19 cellular contexts compared by ENCODE assay signal in the genomic region with DNA sequence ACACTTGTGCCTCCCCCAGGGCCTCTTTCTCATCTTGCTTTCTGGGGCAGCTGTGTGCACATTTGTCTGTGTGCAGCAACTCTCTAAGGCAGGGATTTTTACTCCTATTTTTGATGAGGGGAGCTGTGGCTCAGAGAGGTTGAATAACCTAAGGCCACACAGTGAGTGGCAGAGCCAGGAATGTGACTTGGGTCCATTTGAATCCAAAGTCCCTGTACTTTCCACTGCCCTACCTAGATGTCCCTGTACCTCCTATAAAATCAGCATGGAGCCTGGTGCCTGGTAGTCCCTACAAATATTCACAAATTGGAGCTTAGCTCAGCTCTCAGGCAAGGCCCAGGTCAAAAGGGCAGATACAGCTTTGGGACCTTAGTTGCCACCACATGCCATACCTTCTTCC. TPM values are rescaled to one million over a fixed set of nuclear protein-coding genes. Genes with fewer than 3 reads are reported as not detected.
DNase-seq lines count a peak whose midpoint lies in the region; ATAC-seq, FAIRE-seq and TF ChIP-seq lines count a peak whose summit lies in the region.
"Had no signal": no experiment of that assay in that cellular context is flagged by ENCODE, and none has a peak within 500 bp of the region (broad histone marks: within the 10 kb centered on the region; RNA-seq: fewer than 3 reads in every experiment).

No MANE protein-coding gene starts in this region.

- H3K4me1 ChIP-seq in IMR-90 (ENCODE audit: control insufficient read depth, insufficient read depth, low read length) (peaks cover 23% of the 10 kb centered on the region), H1 (replicated peaks in 1 of 4; ENCODE audit: control insufficient read depth in 3 of 4, insufficient read depth in 4 of 4, low read length in 3 of 4) (peaks cover 0 to 18% (median 9%) of the 10 kb centered on the region in 4 experiments; a peak in 6 of 7 replicates), lower lobe of right lung (peaks cover 10% of the 10 kb centered on the region)

- TF ChIP-seq EP300 in H1 (IDR thresholded peaks at IDR 0.05; ENCODE audit: borderline replicate concordance in 1 of 2, low read depth in 2 of 2, low read length in 2 of 2) = no peak

- H3K79me2 ChIP-seq in H1 (ENCODE audit: control insufficient read depth in 1 of 2, insufficient read depth in 2 of 2, low read length in 2 of 2) = peaks cover 0 to 4% of the 10 kb centered on the region in 2 experiments; a peak in 1 of 4 replicates

- intact Hi-C loops in IMR-90 (cut with micrococcal nuclease) = no loop called here
- intact Hi-C loops in lower lobe of right lung (cut with DNase I) = no loop called here

- TF ChIP-seq RAD21 in IMR-90 (IDR thresholded peaks at IDR 0.05; ENCODE audit: low read length) (no peak), H1 (IDR thresholded peaks at IDR 0.05 in 1 of 2, conservative IDR thresholded peaks at IDR 0.05 in 1 of 2; ENCODE audit: low read depth in 2 of 2, low read length in 2 of 2) (no peak)

- H3K4me3 Mint-ChIP-seq in progenitor cell of endocrine pancreas (ENCODE audit: low read depth) = no peak overlapping the region
- no peak overlapping the region for H3K4me3 Mint-ChIP-seq in stimulated activated effector memory CD8-positive, alpha-beta T cell treated with anti-CD3 and anti-CD28 coated beads, Interleukin-12 subunit alpha, Interleukin-12 subunit beta, amount 100 ng/mL, for 72 hours
- H3K4me3 Mint-ChIP-seq: B cell; CD4-positive, alpha-beta T cell; GM23338; H9 had no signal

- 0 out of 2 replicates have a peak overlapping the region, but pooled peaks have one; percentile 12 for H2BK12ac ChIP-seq in H1 (ENCODE audit: low read depth, low read length)

- H3K4ac ChIP-seq in IMR-90 (ENCODE audit: low read depth, low read length) (no peak overlapping the region), H1 (replicated peaks; ENCODE audit: insufficient read length, low read depth, low read length) (no peak overlapping the region)

- no peak overlapping the region for H3K56ac ChIP-seq in IMR-90 (ENCODE audit: extremely low read depth, insufficient read depth, low read length)
- H3K56ac ChIP-seq in H1 (replicated peaks; ENCODE audit: insufficient read length, low read depth, low read length) = no peak overlapping the region

- H3K9ac ChIP-seq in IMR-90 (ENCODE audit: low read depth, low read length) (no peak overlapping the region), H1 (replicated peaks in 1 of 4; ENCODE audit: extremely low read depth in 1 of 4, low read depth in 3 of 4, low read length in 3 of 4) (no peak overlapping the region)

- H2AK5ac ChIP-seq in IMR-90 (ENCODE audit: low read depth, low read length) = 0 out of 2 replicates have a peak overlapping the region, but pooled peaks have one; percentile 43
- no peak overlapping the region; the same call in 1 of the 2 replicates for H2AK5ac ChIP-seq in H1 (ENCODE audit: low read depth, low read length)

- H2BK5ac ChIP-seq in IMR-90 (ENCODE audit: low read depth, low read length, poor library complexity, severe bottlenecking) = no peak overlapping the region
- H2BK5ac ChIP-seq in H1 (ENCODE audit: low read depth, low read length) = no peak overlapping the region

- TF ChIP-seq CTCF in IMR-90 (conservative IDR thresholded peaks at IDR 0.05; ENCODE audit: low read depth, low read length) = no peak
- no peak for TF ChIP-seq CTCF in H1 (IDR thresholded peaks at IDR 0.05; ENCODE audit: control extremely low read depth in 1 of 3, insufficient read depth in 1 of 3, low read depth in 1 of 3, low read length in 3 of 3)
- TF ChIP-seq CTCF in progenitor cell of endocrine pancreas (IDR thresholded peaks at IDR 0.05; ENCODE audit: unreplicated experiment) = no peak
- TF ChIP-seq CTCF in lower lobe of right lung (IDR thresholded peaks at IDR 0.05) = no peak

- H2BK20ac ChIP-seq in IMR-90 (ENCODE audit: low read depth, low read length) (no peak overlapping the region), H1 (ENCODE audit: low read length) (0 out of 2 replicates have a peak overlapping the region, but pooled peaks have one; percentile 11)

- H4K8ac ChIP-seq in IMR-90 (ENCODE audit: low read depth in 2 of 2, low read length in 2 of 2) = no peak overlapping the region
- H4K8ac ChIP-seq in H1 (ENCODE audit: extremely low read depth, insufficient read depth, low read length) = no peak overlapping the region

- H3K14ac ChIP-seq in IMR-90 (replicated peaks; ENCODE audit: low read depth, low read length) (no peak overlapping the region), H1 (ENCODE audit: insufficient read length) (no peak overlapping the region)

- peaks cover 2% of the 10 kb centered on the region for H3K27me3 Mint-ChIP-seq in progenitor cell of endocrine pancreas

- POLR2A ChIA-PET in IMR-90 (lab: Charles Lee; ENCODE audit: unreplicated experiment) = no interaction called here
- POLR2A ChIA-PET in H1 (lab: Charles Lee; ENCODE audit: partially characterized antibody) = interaction anchor here (0.9 to 1.2 kb wide), 2 partner anchors 9 to 11 kb away, joined by 3 read pairs; no protein-coding TSS in a partner anchor

- CTCF ChIA-PET in IMR-90 (lab: Yijun Ruan, JAX) = interaction anchor here (0.8 kb wide), 2 partner anchors 309 to 313 kb away, joined by 4 to 5 read pairs; no protein-coding TSS in a partner anchor
- CTCF ChIA-PET in H1 (lab: Charles Lee; ENCODE audit: partially characterized antibody) = interaction anchor here (0.6 to 13.3 kb wide), 11 partner anchors 8 to 313 kb away, joined by 3 to 146 read pairs (median 8); no protein-coding TSS in a partner anchor

- peaks cover 4% of the 10 kb centered on the region; the same call in 1 of the 2 replicates for H3K23me2 ChIP-seq in H1 (ENCODE audit: low read depth, low read length)

- H2AFZ ChIP-seq in IMR-90 (replicated peaks; ENCODE audit: low read length, poor library complexity) (no peak overlapping the region), H1 (ENCODE audit: low read length) (no peak overlapping the region)

- no peak overlapping the region for H3K18ac ChIP-seq in IMR-90 (ENCODE audit: low read depth, low read length)
- H3K18ac ChIP-seq in H1 (ENCODE audit: extremely low read depth, low read length) = no peak overlapping the region

- no peaks in the 10 kb centered on the region for H3K9me3 ChIP-seq in IMR-90 (ENCODE audit: control insufficient read depth, insufficient read depth, low read length)
- no peaks in the 10 kb centered on the region for H3K9me3 ChIP-seq in H1 (ENCODE audit: insufficient read depth in 2 of 2, low read depth in 1 of 2, low read length in 1 of 2)
- no peaks in the 10 kb centered on the region for H3K9me3 ChIP-seq in lower lobe of right lung

- H4K91ac ChIP-seq in IMR-90 (ENCODE audit: insufficient read depth, low read depth, low read length) (no peak overlapping the region), H1 (replicated peaks; ENCODE audit: insufficient read length, low read length) (no peak overlapping the region)

- H3K23ac ChIP-seq in IMR-90 (ENCODE audit: low read depth, low read length) = no peak overlapping the region
- no peak overlapping the region for H3K23ac ChIP-seq in H1 (ENCODE audit: insufficient read length)

- ATAC-seq in IMR-90 (ENCODE audit: low read depth) = no peak
- no peak for ATAC-seq in stimulated activated effector memory CD8-positive, alpha-beta T cell treated with anti-CD3 and anti-CD28 coated beads, Interleukin-12 subunit alpha, Interleukin-12 subunit beta, amount 100 ng/mL, for 72 hours
- no peak for ATAC-seq in lower lobe of right lung
- ATAC-seq: GM23338 had no signal

- no peak overlapping the region for H2BK120ac ChIP-seq in IMR-90 (ENCODE audit: low read depth, low read length)
- no peak overlapping the region for H2BK120ac ChIP-seq in H1 (replicated peaks; ENCODE audit: low read depth, low read length)

- in situ Hi-C loops in IMR-90 (cut with MboI; ENCODE audit: low sequenced_read_pairs) = loop anchor here (5.0 kb wide), 1 partner anchor 98 kb away; no protein-coding TSS in a partner anchor

- H2BK15ac ChIP-seq in IMR-90 (ENCODE audit: low read depth, low read length) (no peak overlapping the region), H1 (ENCODE audit: low read length) (no peak overlapping the region)

- no peaks in the 10 kb centered on the region for H3K9me3 Mint-ChIP-seq in progenitor cell of endocrine pancreas (ENCODE audit: low read depth)
- H3K9me3 Mint-ChIP-seq in stimulated activated effector memory CD8-positive, alpha-beta T cell treated with anti-CD3 and anti-CD28 coated beads, Interleukin-12 subunit alpha, Interleukin-12 subunit beta, amount 100 ng/mL, for 72 hours = no peaks in the 10 kb centered on the region
- H3K9me3 Mint-ChIP-seq: CD4-positive, alpha-beta T cell; H9 had no signal

- H4K20me1 ChIP-seq in IMR-90 (ENCODE audit: insufficient read depth, low read length) (peaks cover 11% of the 10 kb centered on the region), H1 (replicated peaks in 1 of 2; ENCODE audit: control insufficient read depth in 1 of 2, insufficient read depth in 2 of 2, low read length in 2 of 2) (no peaks in the 10 kb centered on the region)

- no peaks in the 10 kb centered on the region for H3K36me3 Mint-ChIP-seq in progenitor cell of endocrine pancreas (ENCODE audit: insufficient read depth)
- H3K36me3 Mint-ChIP-seq in stimulated activated effector memory CD8-positive, alpha-beta T cell treated with anti-CD3 and anti-CD28 coated beads, Interleukin-12 subunit alpha, Interleukin-12 subunit beta, amount 100 ng/mL, for 72 hours = peaks cover 17% of the 10 kb centered on the region

- H3K79me1 ChIP-seq in IMR-90 (ENCODE audit: low read depth in 1 of 2, low read length in 2 of 2) = peaks cover 0 to 7% of the 10 kb centered on the region in 2 experiments; a peak in 1 of 4 replicates
- no peaks in the 10 kb centered on the region for H3K79me1 ChIP-seq in H1 (ENCODE audit: low read depth, low read length)

- no peak overlapping the region for H3K27ac ChIP-seq in IMR-90 (ENCODE audit: insufficient read depth, low read length)
- H3K27ac ChIP-seq in H1 (ENCODE audit: low read depth, low read length) = no peak overlapping the region
- no peak overlapping the region for H3K27ac ChIP-seq in lower lobe of right lung

- H3K9me1 ChIP-seq in IMR-90 (ENCODE audit: insufficient read depth, low read length) = no peaks in the 10 kb centered on the region

- H3K36me3 ChIP-seq in IMR-90 (ENCODE audit: control insufficient read depth, insufficient read depth, low read length) = no peaks in the 10 kb centered on the region
- H3K36me3 ChIP-seq in H1 (ENCODE audit: control insufficient read depth in 2 of 4, insufficient read depth in 4 of 4, low read length in 3 of 4) = no peaks in the 10 kb centered on the region
- H3K36me3 ChIP-seq in lower lobe of right lung = no peaks in the 10 kb centered on the region

- H3K4me3 ChIP-seq in IMR-90 (ENCODE audit: insufficient read depth, low read depth, low read length) (no peak overlapping the region), H1 (ENCODE audit: extremely low read depth in 1 of 4, insufficient read depth in 2 of 4, low read depth in 3 of 4, low read length in 4 of 4) (no peak overlapping the region), lower lobe of right lung (no peak overlapping the region)
- H3K4me3 ChIP-seq: GM23338 had no signal

- H3K4me2 ChIP-seq in IMR-90 (ENCODE audit: low read depth, low read length) (no peak overlapping the region), H1 (ENCODE audit: insufficient read depth in 1 of 2, low read depth in 2 of 2, low read length in 2 of 2) (no peak overlapping the region)

- H3K27me3 ChIP-seq in IMR-90 (ENCODE audit: control insufficient read depth, insufficient read depth, low read length) (peaks cover 12% of the 10 kb centered on the region), H1 (replicated peaks in 1 of 4; ENCODE audit: control insufficient read depth in 3 of 4, extremely low read depth in 1 of 4, insufficient read depth in 3 of 4, low read length in 3 of 4) (peaks cover 0 to 7% (median 0%) of the 10 kb centered on the region in 4 experiments; a peak in 1 of 7 replicates), lower lobe of right lung (ENCODE audit: low read depth) (no peaks in the 10 kb centered on the region)

- H3K27ac Mint-ChIP-seq in progenitor cell of endocrine pancreas = peak overlapping the region; percentile 67
- H3K27ac Mint-ChIP-seq in stimulated activated effector memory CD8-positive, alpha-beta T cell treated with anti-CD3 and anti-CD28 coated beads, Interleukin-12 subunit alpha, Interleukin-12 subunit beta, amount 100 ng/mL, for 72 hours = peak overlapping the region; percentile 26
- H3K27ac Mint-ChIP-seq: B cell; CD4-positive, alpha-beta T cell; GM23338; H9 had no signal

- dilution Hi-C loops in IMR-90 (cut with HindIII; ENCODE audit: low sequenced_read_pairs, unreplicated experiment) = no loop called here

- TF ChIP-seq POLR2A in IMR-90 (IDR thresholded peaks at IDR 0.05; ENCODE audit: low read depth, low read length) = no peak
- no peak for TF ChIP-seq POLR2A in H1 (IDR thresholded peaks at IDR 0.05; ENCODE audit: control extremely low read depth in 1 of 2, low read depth in 2 of 2, low read length in 2 of 2)

- H4K5ac ChIP-seq in IMR-90 (ENCODE audit: low read depth, low read length) = no peak overlapping the region
- no peak overlapping the region for H4K5ac ChIP-seq in H1 (ENCODE audit: insufficient read length, low read depth, low read length)

- H2AK9ac ChIP-seq in IMR-90 (replicated peaks; ENCODE audit: low read depth, low read length, poor library complexity) = no peak overlapping the region

- DNase-seq in IMR-90 (no peak), H1 (ENCODE audit: low read depth in 1 of 2, low spot score in 2 of 2) (no peak), progenitor cell of endocrine pancreas (ENCODE audit: low spot score, unreplicated experiment) (no peak), lower lobe of right lung (no peak), anterior cingulate cortex (lab: John Stamatoyannopoulos, UW) (no peak), D341Med (ENCODE audit: low spot score) (no peak)
- DNase-seq in stimulated activated effector memory CD8-positive, alpha-beta T cell treated with anti-CD3 and anti-CD28 coated beads, Interleukin-12 subunit alpha, Interleukin-12 subunit beta, amount 100 ng/mL, for 72 hours (ENCODE audit: low spot score in 2 of 2) = no peak
- DNase-seq: C1 segment of cervical spinal cord; CD4-positive, alpha-beta T cell; DMS153; DMS79 treated with DMSO at 0.1 percent for 48 hours; EL; H9 had no signal

- no TSS peak for BruUV-seq in IMR-90 (replicated peaks; lab: Mats Ljungman, UMichigan)

- FAIRE-seq in H1 (lab: Jason Lieb, UNC) = no peak
- FAIRE-seq: A204.1, D721Med, G401.6, GM12891 had no signal

- peaks cover 36% of the 10 kb centered on the region for H3K4me1 Mint-ChIP-seq in progenitor cell of endocrine pancreas (ENCODE audit: low read depth)
- peaks cover 8% of the 10 kb centered on the region for H3K4me1 Mint-ChIP-seq in stimulated activated effector memory CD8-positive, alpha-beta T cell treated with anti-CD3 and anti-CD28 coated beads, Interleukin-12 subunit alpha, Interleukin-12 subunit beta, amount 100 ng/mL, for 72 hours

RNA-seq across cellular contexts. Expression of a gene that starts 4.2 kb away (rescaled TPM):
- total RNA-seq in IMR-90 (2012; rRNA removed) (156 and 190 TPM in 2 replicates), progenitor cell of endocrine pancreas (243 and 267 TPM in 2 replicates), lower lobe of right lung (196 TPM)
- polyA plus RNA-seq in IMR-90 (2012; rRNA removed) (211 and 234 TPM in 2 replicates), H1 (2011; rRNA removed) (58.5 and 78.3 TPM in 2 replicates)
- 69.3 and 213 TPM in 2 replicates for polyA plus RNA-seq in IMR-90 (2012; cell fraction: cytosol; rRNA removed)
- 853 and 1,420 TPM in 2 replicates for polyA plus RNA-seq in IMR-90 (2012; cell fraction: nucleus; rRNA removed; ENCODE audit: low replicate concordance)
- total RNA-seq in H1 (2021; fragmentation: NEBNext Ultra II Directional; extraction: Animal tissue kit (Norgen Biotek cat#: 25700)) = 40.7 and 42.2 TPM in 2 replicates
- polyA plus RNA-seq in H1 (2011; cell fraction: cytosol; rRNA removed) = 91.7 TPM
- 197 TPM for polyA plus RNA-seq in H1 (2011; cell fraction: nucleus; rRNA removed)
- 39.9 to 45.4 TPM (median 43.0 TPM) in 4 replicates for polyA plus RNA-seq in H1 (2012, experiment 1 of 2)
- 28.1 TPM for polyA plus RNA-seq in H1 (2012, experiment 2 of 2)
- 33.6 TPM for polyA plus RNA-seq in H1 (2013, experiment 1 of 2)
- polyA plus RNA-seq in H1 (2013, experiment 2 of 2) = 37.0 TPM
- polyA minus RNA-seq in H1 (2011; rRNA and poly(A)+ RNA removed) = 167 and 198 TPM in 2 replicates
- polyA minus RNA-seq in H1 (2011; cell fraction: cytosol; rRNA and poly(A)+ RNA removed) = 42.9 TPM
- polyA minus RNA-seq in H1 (2011; cell fraction: nucleus; rRNA and poly(A)+ RNA removed) = 91.6 TPM
